ENCODE assay signal across 22 cellular contexts in the genomic region with DNA sequence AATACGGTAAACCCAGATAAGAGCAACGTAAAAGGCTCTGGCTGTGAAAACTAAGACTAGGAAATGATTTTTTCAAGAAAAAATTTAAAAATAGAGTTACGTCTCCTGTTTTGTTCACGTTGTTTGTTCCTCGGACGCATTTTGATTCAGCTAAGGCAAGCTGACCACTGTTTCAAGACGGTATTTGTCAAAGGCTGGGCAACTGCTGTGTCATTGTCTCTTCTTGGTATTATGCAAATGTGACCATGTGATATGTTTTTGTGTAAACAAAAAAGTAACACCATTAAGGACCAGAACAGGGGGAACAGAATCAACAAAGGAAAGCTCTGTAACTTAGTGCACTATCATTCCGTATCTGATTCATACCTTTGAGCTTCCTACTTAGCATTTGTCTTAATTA.
DNase-seq lines count a peak whose midpoint lies in the region; ATAC-seq and TF ChIP-seq lines count a peak whose summit lies in the region.
"Had no signal": no experiment of that assay in that cellular context is flagged by ENCODE, and none has a peak within 500 bp of the region (broad histone marks: within the 10 kb centered on the region; RNA-seq: fewer than 3 reads in every experiment).

No MANE protein-coding gene starts in this region.

- peak overlapping the region in 3 of 5 experiments; percentile 28 to 70 (median 29) for H3K4me3 Mint-ChIP-seq in brain
- H3K4me3 Mint-ChIP-seq: CD4-positive, alpha-beta T cell had no signal

- DNase-seq in iPS-NIHi11 (ENCODE audit: low spot score) (peak; percentile 11), neuronal stem cell (ENCODE audit: low spot score) (no peak), mucosa of gallbladder (ENCODE audit: low spot score) (no peak), left cardiac atrium (no peak), germinal center (ENCODE audit: low spot score) (no peak), NCI-H1105 (lab: John Stamatoyannopoulos, UW) (no peak)
- DNase-seq: CD4-positive, alpha-beta T cell; GDM1; NCI-H1048; NCI-H1417 treated with DMSO at 0.1 percent for 48 hours; NCI-H1694 treated with DMSO at 0.1 percent for 48 hours; NCI-H2171; NCI-H226; NCI-H510A treated with DMSO at 0.1 percent for 48 hours; NCI-H82; SK-N-SH; SW 1271 had no signal

- H3K27ac ChIP-seq in HUES48 (ENCODE audit: low read depth, low read length) (peak overlapping the region; percentile 18), neuronal stem cell (replicated peaks; ENCODE audit: low read length) (no peak overlapping the region)
- H3K27ac ChIP-seq: BLaER1 treated with 17β-estradiol and CSF1 and Interleukin-3, amounts not matched to agents 10 nM and 100 nM had no signal

- no peak overlapping the region for H3K14ac ChIP-seq in neuronal stem cell (ENCODE audit: low read length)

- H3K36me3 Mint-ChIP-seq in brain: no peaks in the 10 kb centered on the region

- no peaks in the 10 kb centered on the region for H3K79me1 ChIP-seq in neuronal stem cell (ENCODE audit: low read depth, low read length)

- H3K9me3 ChIP-seq in HUES48 (ENCODE audit: control insufficient read depth, insufficient read depth, low read length) (no peaks in the 10 kb centered on the region), neuronal stem cell (replicated peaks in 1 of 2; ENCODE audit: control insufficient read depth in 2 of 2, insufficient read depth in 1 of 2, low read depth in 1 of 2, low read length in 2 of 2) (no peaks in the 10 kb centered on the region)
- H3K9me3 ChIP-seq: BLaER1 treated with 17β-estradiol and CSF1 and Interleukin-3, amounts not matched to agents 10 nM and 100 nM; SK-N-SH had no signal

- no peak overlapping the region for H3K23ac ChIP-seq in neuronal stem cell (ENCODE audit: low read depth, low read length, poor library complexity)

- no peak overlapping the region for H3K4ac ChIP-seq in neuronal stem cell (ENCODE audit: low read length)

- peaks cover 2 to 4% (median 3%) of the 10 kb centered on the region in 5 experiments for H3K9me3 Mint-ChIP-seq in brain

- H4K91ac ChIP-seq in neuronal stem cell (ENCODE audit: low read depth, low read length, poor library complexity): no peak overlapping the region

- no peak overlapping the region for H3K18ac ChIP-seq in neuronal stem cell (ENCODE audit: low read length)

- H2AK5ac ChIP-seq in neuronal stem cell (ENCODE audit: low read depth, low read length): no peak overlapping the region

- peak overlapping the region in 4 of 5 experiments; percentile 14 to 70 (median 38) for H3K27ac Mint-ChIP-seq in brain
- H3K27ac Mint-ChIP-seq: CD4-positive, alpha-beta T cell had no signal

- H3K4me3 ChIP-seq in HUES48 (ENCODE audit: low read depth, low read length) (no peak overlapping the region), neuronal stem cell (ENCODE audit: low read length in 2 of 2) (no peak overlapping the region)
- H3K4me3 ChIP-seq: BLaER1 treated with 17β-estradiol and CSF1 and Interleukin-3, amounts not matched to agents 10 nM and 100 nM; GM12878 had no signal

- H3K9ac ChIP-seq in HUES48 (ENCODE audit: low read depth, low read length) (no peak overlapping the region), neuronal stem cell (ENCODE audit: low read depth, low read length, poor library complexity) (no peak overlapping the region)
- H3K9ac ChIP-seq: BLaER1 treated with 17β-estradiol and CSF1 and Interleukin-3, amounts not matched to agents 10 nM and 100 nM; SK-N-SH had no signal

- H3K27me3 Mint-ChIP-seq in brain: no peaks in the 10 kb centered on the region
- H3K27me3 Mint-ChIP-seq: CD4-positive, alpha-beta T cell had no signal

- no peak overlapping the region for H3K4me2 ChIP-seq in neuronal stem cell (ENCODE audit: insufficient read depth, low read length, poor library complexity, severe bottlenecking)
- H3K4me2 ChIP-seq: BLaER1 treated with 17β-estradiol and CSF1 and Interleukin-3, amounts not matched to agents 10 nM and 100 nM; SK-N-SH had no signal

- peaks cover 85% of the 10 kb centered on the region for H3K27me3 ChIP-seq in HUES48 (ENCODE audit: control insufficient read depth, insufficient read depth, low read length)
- H3K27me3 ChIP-seq in neuronal stem cell (ENCODE audit: control insufficient read depth in 3 of 3, insufficient read depth in 3 of 3, low read depth in 1 of 3, low read length in 3 of 3): no peaks in the 10 kb centered on the region
- H3K27me3 ChIP-seq: BLaER1 treated with 17β-estradiol and CSF1 and Interleukin-3, amounts not matched to agents 10 nM and 100 nM had no signal

- H3K4me1 ChIP-seq in HUES48 (ENCODE audit: control insufficient read depth, insufficient read depth, low read length): peaks cover 19% of the 10 kb centered on the region
- peaks cover 0 to 3% of the 10 kb centered on the region in 2 donors for H3K4me1 ChIP-seq in neuronal stem cell (ENCODE audit: control insufficient read depth in 2 of 2, insufficient read depth in 1 of 2, low read depth in 1 of 2, low read length in 2 of 2)
- H3K4me1 ChIP-seq: BLaER1 treated with 17β-estradiol and CSF1 and Interleukin-3, amounts not matched to agents 10 nM and 100 nM had no signal

- H3K4me1 Mint-ChIP-seq in brain: peaks cover 15% of the 10 kb centered on the region

- intact Hi-C loops in left cardiac atrium (cut with DNase I): no loop called here

- no peak overlapping the region for H2BK5ac ChIP-seq in neuronal stem cell (ENCODE audit: low read length)

- ATAC-seq in left cardiac atrium: no peak
- ATAC-seq: GM12878, Panc1 had no signal

- H2AFZ ChIP-seq in neuronal stem cell (ENCODE audit: low read length): peak overlapping the region; percentile 62

- H4K8ac ChIP-seq in neuronal stem cell (ENCODE audit: low read depth, low read length): no peak overlapping the region

- TF ChIP-seq CTCF in brain (conservative IDR thresholded peaks at IDR 0.05): no peak

- no CpG with 5 or more reads among the region's 8 CpGs for WGBS in neuronal stem cell (ENCODE audit: extremely low coverage in 2 of 2, insufficient read length in 2 of 2, insufficient replicate concordance in 1 of 2), 2 donors

- H3K36me3 ChIP-seq in HUES48 (ENCODE audit: control insufficient read depth, insufficient read depth, low read length) (no peaks in the 10 kb centered on the region), neuronal stem cell (replicated peaks in 1 of 2; ENCODE audit: control insufficient read depth in 2 of 2, insufficient read depth in 2 of 2, low read length in 2 of 2) (no peaks in the 10 kb centered on the region)
- H3K36me3 ChIP-seq: BLaER1 treated with 17β-estradiol and CSF1 and Interleukin-3, amounts not matched to agents 10 nM and 100 nM had no signal

- H2BK12ac ChIP-seq in neuronal stem cell (ENCODE audit: low read length): no peak overlapping the region

- no peak overlapping the region for H2BK120ac ChIP-seq in neuronal stem cell (ENCODE audit: low read depth, low read length)

- no peak overlapping the region for H2BK15ac ChIP-seq in neuronal stem cell (ENCODE audit: low read length)
